8 cellular contexts compared by ENCODE assay signal in genomic region chr1:3610823-3611169, GRCh38. TPM values are rescaled to one million over a fixed set of nuclear protein-coding genes. Genes with fewer than 3 reads are reported as not detected.
DNase-seq lines count a peak whose midpoint lies in the region; ATAC-seq and TF ChIP-seq lines count a peak whose summit lies in the region.
"Had no signal": no experiment of that assay in that cellular context is flagged by ENCODE, and none has a peak within 500 bp of the region (broad histone marks: within the 10 kb centered on the region; RNA-seq: fewer than 3 reads in every experiment).

No MANE protein-coding gene starts in this region.

- H3K9me3 ChIP-seq in HCT116 (ENCODE audit: control insufficient read depth in 1 of 2, insufficient read depth in 1 of 2, low read depth in 1 of 2, low read length in 2 of 2): no peaks in the 10 kb centered on the region
- no peaks in the 10 kb centered on the region for H3K9me3 ChIP-seq in iPS-20b (ENCODE audit: insufficient read depth, low read depth, low read length)
- H3K9me3 ChIP-seq in smooth muscle cell (replicated peaks; ENCODE audit: low read depth): no peaks in the 10 kb centered on the region

- CTCF ChIA-PET in HCT116 (lab: Charles Lee): no interaction called here
- CTCF ChIA-PET in GM10248 (lab: Yijun Ruan, JAX): no interaction called here

- peaks cover 5% of the 10 kb centered on the region for H3F3A ChIP-seq in smooth muscle cell (ENCODE audit: low read depth)

- DNase-seq in HCT116 (ENCODE audit: low read depth, low spot score) (no peak), smooth muscle cell (lab: John Stamatoyannopoulos, UW; ENCODE audit: unreplicated experiment) (no peak), NCI-H226 (no peak), GM10248 (ENCODE audit: extremely low spot score) (no peak)

- H3K4me1 ChIP-seq in HCT116 (ENCODE audit: control insufficient read depth in 1 of 2, insufficient read depth in 2 of 2, low read length in 2 of 2) (peaks cover 39 to 53% of the 10 kb centered on the region in 2 experiments), iPS-20b (ENCODE audit: insufficient read depth, low read length) (peaks cover 16% of the 10 kb centered on the region), smooth muscle cell (ENCODE audit: low read depth) (peaks cover 23% of the 10 kb centered on the region)

- H3K4me3 ChIP-seq in HCT116 (replicated peaks in 1 of 2; ENCODE audit: low read depth in 1 of 2, low read length in 2 of 2) (peak overlapping the region; percentile 58 to 72), iPS-20b (ENCODE audit: low read length) (peak overlapping the region; percentile 74), smooth muscle cell (peak overlapping the region; percentile 52)
- H3K4me3 ChIP-seq: K562 had no signal

- intact Hi-C loops in HCT116 (cut with micrococcal nuclease): loop anchor here (1.0 kb wide), 1 partner anchor 22 kb away; no protein-coding TSS in a partner anchor

- RAD21 ChIA-PET in HCT116 (lab: Charles Lee; ENCODE audit: low non-redundant PET in 1 of 2, low total read pairs in 2 of 2, uncharacterized antibody in 2 of 2, unreplicated experiment in 2 of 2): no interaction called here

- H3K27me3 ChIP-seq in HCT116 (ENCODE audit: insufficient read depth, low read length) (no peaks in the 10 kb centered on the region), iPS-20b (ENCODE audit: insufficient read depth, low read length) (peaks cover 24% of the 10 kb centered on the region), smooth muscle cell (ENCODE audit: low read depth) (peaks cover 17% of the 10 kb centered on the region)

- H4K20me1 ChIP-seq in HCT116 (ENCODE audit: insufficient read depth): no peaks in the 10 kb centered on the region
- H4K20me1 ChIP-seq in smooth muscle cell (ENCODE audit: low read depth): no peaks in the 10 kb centered on the region

- no peak for TF ChIP-seq CTCF in HCT116 (IDR thresholded peaks at IDR 0.05 in 2 of 3, conservative IDR thresholded peaks at IDR 0.05 in 1 of 3; ENCODE audit: borderline replicate concordance in 1 of 3, insufficient read depth in 1 of 3, low read depth in 2 of 3, low read length in 2 of 3)
- no peak for TF ChIP-seq CTCF in VCaP (conservative IDR thresholded peaks at IDR 0.05)
- no peak for TF ChIP-seq CTCF in smooth muscle cell (IDR thresholded peaks at IDR 0.05; ENCODE audit: borderline replicate concordance, insufficient read depth, poor library complexity, severe bottlenecking)
- no peak for TF ChIP-seq CTCF in GM10248 (IDR thresholded peaks at IDR 0.05; ENCODE audit: control extremely low read depth, extremely low read depth, low read depth, missing control alignments)

- H3K36me3 ChIP-seq in HCT116 (ENCODE audit: control insufficient read depth in 1 of 2, insufficient read depth in 2 of 2, low read length in 2 of 2) (no peaks in the 10 kb centered on the region), iPS-20b (ENCODE audit: insufficient read depth, low read depth, low read length) (no peaks in the 10 kb centered on the region), smooth muscle cell (ENCODE audit: low read depth) (no peaks in the 10 kb centered on the region)

- TF ChIP-seq RAD21 in HCT116 (IDR thresholded peaks at IDR 0.05; ENCODE audit: low read depth): no peak

- H3K27ac ChIP-seq in HCT116 (ENCODE audit: low read depth, low read length): peak overlapping the region; percentile 62; the same call in 1 of the 2 replicates
- H3K27ac ChIP-seq in VCaP: peak overlapping the region; percentile 44; the same call in 1 of the 2 replicates
- H3K27ac ChIP-seq in iPS-20b (ENCODE audit: low read length): no peak overlapping the region
- no peak overlapping the region for H3K27ac ChIP-seq in smooth muscle cell (ENCODE audit: low read depth)

- H3K79me2 ChIP-seq in HCT116 (ENCODE audit: insufficient read depth, low read length): no peaks in the 10 kb centered on the region
- H3K79me2 ChIP-seq in smooth muscle cell (ENCODE audit: low read depth): no peaks in the 10 kb centered on the region

- TF ChIP-seq POLR2A in HCT116 (IDR thresholded peaks at IDR 0.05; ENCODE audit: borderline replicate concordance, extremely low read depth, insufficient read depth, insufficient read length): no peak

- POLR2A ChIA-PET in HCT116 (lab: Charles Lee): no interaction called here
- POLR2A ChIA-PET in GM10248 (lab: Yijun Ruan, JAX): no interaction called here

- BruUV-seq in HCT116 (replicated peaks; lab: Mats Ljungman, UMichigan): no TSS peak

- H3K9me2 ChIP-seq in HCT116 (ENCODE audit: insufficient read depth): no peaks in the 10 kb centered on the region

- peak overlapping the region; percentile 98 for H3K4me2 ChIP-seq in HCT116 (ENCODE audit: low read length)
- peak overlapping the region; percentile 91 for H3K4me2 ChIP-seq in smooth muscle cell

- ATAC-seq in HCT116 (peak; percentile 9), GM19397 (IDR thresholded peaks at IDR 0.05; ENCODE audit: unreplicated experiment) (no peak)

- WGBS in smooth muscle cell (ENCODE audit: low lambda C conversion rate): 5% methylated on average over 16 of the region's 18 CpGs

- H2AFZ ChIP-seq in HCT116 (ENCODE audit: low read depth, low read length, poor library complexity, severe bottlenecking) (no peak overlapping the region), smooth muscle cell (ENCODE audit: low read depth) (no peak overlapping the region)

- H3K9ac ChIP-seq in HCT116 (ENCODE audit: low read length) (peak overlapping the region; percentile 73), iPS-20b (ENCODE audit: low read depth, low read length) (peak overlapping the region; percentile 67; the same call in 1 of the 2 replicates), smooth muscle cell (ENCODE audit: low read depth) (no peak overlapping the region)

TF ChIP-seq in HCT116, 20 proteins besides CTCF, POLR2A, EP300 and RAD21:
- TF ChIP-seq ZFX (IDR thresholded peaks at IDR 0.05) (no peak), ZNF274 (IDR thresholded peaks at IDR 0.05; ENCODE audit: low read depth, low read length) (no peak), SIN3A (IDR thresholded peaks at IDR 0.05; ENCODE audit: low read depth) (no peak)

RNA-seq across cellular contexts. Expression of gene MEGF6, which starts 0.5 kb away (rescaled TPM):
- total RNA-seq in HCT116 (2021; ENCODE audit: unreplicated experiment): 47.6 TPM
- 34.0 and 43.9 TPM in 2 replicates for polyA plus RNA-seq in HCT116 (2012)
- total RNA-seq in smooth muscle cell: 4.8 and 6.5 TPM in 2 replicates
- 12.8 and 18.6 TPM in 2 replicates for polyA plus RNA-seq in smooth muscle cell

RNA-seq across cellular contexts. Expression of gene TPRG1L, which starts 14.0 kb away (rescaled TPM):
- total RNA-seq in HCT116 (2021; ENCODE audit: unreplicated experiment) (25.6 TPM), smooth muscle cell (20.7 and 21.7 TPM in 2 replicates)
- 17.6 and 18.6 TPM in 2 replicates for polyA plus RNA-seq in HCT116 (2012)
- 35.0 and 38.7 TPM in 2 replicates for polyA plus RNA-seq in smooth muscle cell

RNA-seq across cellular contexts. Expression of gene WRAP73, which starts 39.1 kb away (rescaled TPM):
- 51.4 TPM for total RNA-seq in HCT116 (2021; ENCODE audit: unreplicated experiment)
- 43.0 and 45.5 TPM in 2 replicates for polyA plus RNA-seq in HCT116 (2012)
- 14.2 and 17.2 TPM in 2 replicates for total RNA-seq in smooth muscle cell
- polyA plus RNA-seq in smooth muscle cell: 20.8 and 21.5 TPM in 2 replicates

RNA-seq across cellular contexts. Expression of gene TP73, which starts 41.5 kb away (rescaled TPM):
- 19.2 TPM for total RNA-seq in HCT116 (2021; ENCODE audit: unreplicated experiment)
- 9.9 and 10.1 TPM in 2 replicates for polyA plus RNA-seq in HCT116 (2012)
- 0.04 and 0.22 TPM in 2 replicates for total RNA-seq in smooth muscle cell
- polyA plus RNA-seq in smooth muscle cell: 0.50 TPM in 1 of 2 replicates, not detected in the other

Comparison
In these comparisons a context has a peak if more than half of its experiments do, and no peak if none do; other contexts are left out.
1. H3K27ac ChIP-seq: peak in HCT116 (single experiment) and VCaP (single experiment); none in iPS-20b (single experiment) and smooth muscle cell (single experiment).
2. Peak in every context shown above with its lines, with median percentiles within 50 percentile points of each other: H3K4me3 ChIP-seq.